Comparison of ENCODE assay signal across 19 cellular contexts in the genomic region with DNA sequence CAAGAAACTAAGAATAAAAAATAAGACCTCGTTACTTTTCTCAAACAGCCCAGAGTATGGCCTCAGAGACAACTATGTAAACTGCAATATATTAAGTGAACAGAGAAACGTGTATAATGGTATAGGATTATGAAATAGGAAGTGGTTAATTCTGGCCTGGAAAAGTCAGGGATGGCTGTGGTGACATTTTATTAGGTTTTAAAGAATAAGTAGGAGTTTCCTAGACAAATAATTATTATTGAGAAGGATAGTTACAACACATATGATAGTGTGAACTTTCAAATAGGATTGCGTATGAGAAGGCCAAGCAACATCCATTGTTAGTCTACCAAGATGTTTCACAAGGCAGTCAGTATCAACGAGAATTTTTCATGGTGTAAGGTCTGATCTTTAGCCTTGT.
"Had no signal": no experiment of that assay in that cellular context is flagged by ENCODE, and none has a peak within 500 bp of the region (broad histone marks: within the 10 kb centered on the region; RNA-seq: fewer than 3 reads in every experiment).

No MANE protein-coding gene starts in this region.

- DNase-seq: effector memory CD8-positive, alpha-beta T cell; foreskin fibroblast; left colon; left ventricle myocardium superior; mesenchymal stem cell; midbrain; nucleus accumbens; pancreas; right cardiac atrium; stimulated activated CD4-positive, alpha-beta T cell treated with anti-CD3 and anti-CD28 coated beads, Interleukin-4, amount 100 ng/mL, for 1 hour; stimulated activated naive B cell treated with anti-CD40 and anti-IgM and Interleukin-4, amounts not matched to agents 10 μg/mL and 1 μg/mL and 100 μg/mL, for 72 hours; stomach; substantia nigra; transverse colon had no signal

- ATAC-seq: effector memory CD8-positive, alpha-beta T cell; left colon; natural killer cell treated with Interleukin-12 subunit alpha and Interleukin-12 subunit beta and Interleukin-15 and Interleukin-18, amount 100 ng/mL, for 72 hours; pancreas; right cardiac atrium had no signal

- H3K4me3 ChIP-seq: esophagus muscularis mucosa, lung, neural progenitor cell, pancreas, stomach, thoracic aorta, transverse colon had no signal
